Comparison of ENCODE assay signal across 19 cellular contexts in the genomic region with DNA sequence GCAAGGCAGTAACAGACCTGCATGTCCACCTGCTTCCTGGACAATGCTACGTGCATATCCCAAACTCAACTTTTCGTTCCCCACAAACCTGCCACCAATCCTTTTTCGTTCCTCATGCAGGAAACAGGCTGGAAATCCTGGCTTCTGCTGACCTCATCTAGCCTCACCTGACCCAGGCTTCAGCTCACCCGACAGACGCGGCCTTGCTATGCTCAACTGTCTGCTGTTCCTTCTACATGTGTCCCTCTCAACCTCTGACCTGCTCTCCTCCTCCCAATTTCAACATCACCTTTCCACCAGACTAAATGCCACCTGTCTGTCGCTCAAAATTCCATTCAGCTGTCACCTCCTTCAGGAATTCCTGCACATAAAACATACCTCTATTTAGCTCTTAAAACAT. TPM values are rescaled to one million over a fixed set of nuclear protein-coding genes. Genes with fewer than 3 reads are reported as not detected.
A peak's percentile ranks its signal among the peaks of the same experiment; 100 is the strongest.
DNase-seq lines count a peak whose midpoint lies in the region; ATAC-seq, FAIRE-seq and TF ChIP-seq lines count a peak whose summit lies in the region.
"Had no signal": no experiment of that assay in that cellular context is flagged by ENCODE, and none has a peak within 500 bp of the region (broad histone marks: within the 10 kb centered on the region; RNA-seq: fewer than 3 reads in every experiment).

No MANE protein-coding gene starts in this region.

- H2AFZ ChIP-seq in keratinocyte (ENCODE audit: control insufficient read depth, low read length), result no peak overlapping the region

- H3K4me1 Mint-ChIP-seq in CD8-positive, alpha-beta T cell (ENCODE audit: low read depth), result peaks cover 82% of the 10 kb centered on the region
- peaks cover 71% of the 10 kb centered on the region for H3K4me1 Mint-ChIP-seq in activated CD4-positive, alpha-beta memory T cell treated with anti-CD3 and anti-CD28 coated beads, Interleukin-2, amount 10 ng/mL, durations not matched to agents 7 days and 5 days

- peaks cover 73% of the 10 kb centered on the region for H3K36me3 Mint-ChIP-seq in CD8-positive, alpha-beta T cell
- H3K36me3 Mint-ChIP-seq in activated CD4-positive, alpha-beta memory T cell treated with anti-CD3 and anti-CD28 coated beads, Interleukin-2, amount 10 ng/mL, durations not matched to agents 7 days and 5 days (ENCODE audit: low read depth), result peaks cover 76% of the 10 kb centered on the region

- H3K9me3 Mint-ChIP-seq in CD8-positive, alpha-beta T cell, result no peaks in the 10 kb centered on the region
- no peaks in the 10 kb centered on the region for H3K9me3 Mint-ChIP-seq in activated CD4-positive, alpha-beta memory T cell treated with anti-CD3 and anti-CD28 coated beads, Interleukin-2, amount 10 ng/mL, durations not matched to agents 7 days and 5 days

- CTCF ChIA-PET in A673 (lab: Charles Lee), result no interaction called here
- CTCF ChIA-PET in CD8-positive, alpha-beta T cell (lab: Charles Lee), result interaction anchor here (0.8 to 1.0 kb wide), 4 partner anchors 13 to 28 kb away, joined by 3 to 5 read pairs (median 3); no protein-coding TSS in a partner anchor
- CTCF ChIA-PET in activated CD4-positive, alpha-beta memory T cell treated with anti-CD3 and anti-CD28 coated beads, Interleukin-2, amount 10 ng/mL, durations not matched to agents 7 days and 5 days (lab: Charles Lee), result interaction anchor here (1.3 kb wide), 1 partner anchor 43 kb away, joined by 3 read pairs; no protein-coding TSS in a partner anchor

- H3K4me1 ChIP-seq in A673 (ENCODE audit: insufficient read depth, low read length, poor library complexity, severe bottlenecking), result peaks cover 39% of the 10 kb centered on the region
- peaks cover 78% of the 10 kb centered on the region for H3K4me1 ChIP-seq in CD8-positive, alpha-beta T cell (ENCODE audit: insufficient read depth, low read length)
- H3K4me1 ChIP-seq in keratinocyte (ENCODE audit: control insufficient read depth, extremely low read depth, insufficient read depth, low read length), result peaks cover 15% of the 10 kb centered on the region

- DNase-seq in A673 (ENCODE audit: low spot score) (no peak), keratinocyte (ENCODE audit: low read depth, low spot score) (no peak), NCI-H187 treated with DMSO at 0.1 percent for 48 hours (lab: John Stamatoyannopoulos, UW) (no peak), COLO829 (ENCODE audit: low spot score) (no peak), GM10266 (ENCODE audit: extremely low spot score) (no peak), NCI-H2029 treated with DMSO at 0.1 percent for 48 hours (lab: John Stamatoyannopoulos, UW) (no peak)
- no peak for DNase-seq in CD8-positive, alpha-beta T cell
- DNase-seq in activated CD4-positive, alpha-beta memory T cell treated with anti-CD3 and anti-CD28 coated beads, Interleukin-2, amount 10 ng/mL, durations not matched to agents 7 days and 5 days, result no peak
- DNase-seq: glutamatergic neuron, kidney, mucosa of descending colon, NCI-H1930, NCI-H526, posterior cingulate gyrus had no signal

- no peak overlapping the region for H3K4me3 ChIP-seq in A673 (ENCODE audit: low read depth, low read length, poor library complexity, severe bottlenecking)
- H3K4me3 ChIP-seq in CD8-positive, alpha-beta T cell (ENCODE audit: low read depth, low read length), result no peak overlapping the region
- no peak overlapping the region for H3K4me3 ChIP-seq in keratinocyte (ENCODE audit: control insufficient read depth in 2 of 3, extremely low read depth in 1 of 3, insufficient read depth in 2 of 3, low read depth in 1 of 3, low read length in 3 of 3)
- H3K4me3 ChIP-seq: GM12878, mucosa of descending colon, thoracic aorta had no signal

- H3K79me2 ChIP-seq in keratinocyte (ENCODE audit: control insufficient read depth, insufficient read depth, low read length), result peaks cover 50% of the 10 kb centered on the region

- no peaks in the 10 kb centered on the region for H3K27me3 Mint-ChIP-seq in CD8-positive, alpha-beta T cell (ENCODE audit: low read depth)
- H3K27me3 Mint-ChIP-seq in activated CD4-positive, alpha-beta memory T cell treated with anti-CD3 and anti-CD28 coated beads, Interleukin-2, amount 10 ng/mL, durations not matched to agents 7 days and 5 days, result no peaks in the 10 kb centered on the region

- POLR2A ChIA-PET in A673 (lab: Charles Lee; ENCODE audit: low non-redundant PET), result no interaction called here
- POLR2A ChIA-PET in CD8-positive, alpha-beta T cell (lab: Charles Lee), result interaction anchor here (1.4 to 1.5 kb wide), 2 partner anchors 18 to 27 kb away, joined by 3 to 4 read pairs; no protein-coding TSS in a partner anchor
- POLR2A ChIA-PET in activated CD4-positive, alpha-beta memory T cell treated with anti-CD3 and anti-CD28 coated beads, Interleukin-2, amount 10 ng/mL, durations not matched to agents 7 days and 5 days (lab: Charles Lee), result interaction anchor here (0.9 to 1.5 kb wide), 4 partner anchors 12 to 43 kb away, joined by 3 to 4 read pairs (median 3); no protein-coding TSS in a partner anchor

- H3K27me3 ChIP-seq in A673 (replicated peaks; ENCODE audit: insufficient read depth, low read depth, low read length, poor library complexity), result no peaks in the 10 kb centered on the region
- H3K27me3 ChIP-seq in CD8-positive, alpha-beta T cell (ENCODE audit: insufficient read depth, low read length), result no peaks in the 10 kb centered on the region
- no peaks in the 10 kb centered on the region for H3K27me3 ChIP-seq in keratinocyte (ENCODE audit: control insufficient read depth, extremely low read depth, insufficient read depth, low read length)

- H4K20me1 ChIP-seq in keratinocyte (ENCODE audit: control insufficient read depth, extremely low read depth, insufficient read depth, low read length), result peaks cover 25% of the 10 kb centered on the region

- H3K27ac ChIP-seq in A673 (ENCODE audit: low read depth, low read length, poor library complexity, severe bottlenecking) (peak overlapping the region; percentile 49), keratinocyte (ENCODE audit: control insufficient read depth, insufficient read depth, low read length) (peak overlapping the region; percentile 30)
- no peak overlapping the region for H3K27ac ChIP-seq in CD8-positive, alpha-beta T cell (ENCODE audit: low read depth, low read length)
- H3K27ac ChIP-seq: epithelial cell of prostate, HL-60, thoracic aorta had no signal

- intact Hi-C loops in A673 (cut with micrococcal nuclease; ENCODE audit: unreplicated experiment), result no loop called here
- intact Hi-C loops in CD8-positive, alpha-beta T cell (cut with DNase I, micrococcal nuclease), result no loop called here

- no peaks in the 10 kb centered on the region for H3K9me3 ChIP-seq in A673 (ENCODE audit: low read depth, low read length, poor library complexity, severe bottlenecking)
- H3K9me3 ChIP-seq in CD8-positive, alpha-beta T cell (ENCODE audit: low read length), result no peaks in the 10 kb centered on the region
- no peaks in the 10 kb centered on the region for H3K9me3 ChIP-seq in keratinocyte (ENCODE audit: control insufficient read depth, low read depth, low read length)
- H3K9me3 ChIP-seq: mucosa of descending colon, thoracic aorta had no signal

- H3K36me3 ChIP-seq in A673 (ENCODE audit: insufficient read depth, low read length, poor library complexity, severe bottlenecking), result peaks cover 34% of the 10 kb centered on the region
- peaks cover 34% of the 10 kb centered on the region for H3K36me3 ChIP-seq in CD8-positive, alpha-beta T cell (ENCODE audit: insufficient read depth, low read length)
- peaks cover 18 to 62% of the 10 kb centered on the region in 2 experiments for H3K36me3 ChIP-seq in keratinocyte (ENCODE audit: control insufficient read depth in 2 of 2, extremely low read depth in 1 of 2, insufficient read depth in 2 of 2, low read length in 2 of 2)

- no peak for TF ChIP-seq CTCF in A673 (conservative IDR thresholded peaks at IDR 0.05; ENCODE audit: low read depth, low read length)
- TF ChIP-seq CTCF in CD8-positive, alpha-beta T cell (IDR thresholded peaks at IDR 0.05), result no peak
- TF ChIP-seq CTCF in keratinocyte (optimal IDR thresholded peaks at IDR 0.05 in 1 of 3, IDR thresholded peaks at IDR 0.05 in 1 of 3, conservative IDR thresholded peaks at IDR 0.05 in 1 of 3; ENCODE audit: extremely low read depth in 1 of 3, insufficient read depth in 2 of 3, low read length in 3 of 3), result no peak
- no peak for TF ChIP-seq CTCF in GM10266 (IDR thresholded peaks at IDR 0.05; ENCODE audit: control insufficient read depth, insufficient read depth, low read depth, missing control alignments)

- BruUV-seq in A673 (replicated peaks; lab: Mats Ljungman, UMichigan), result no TSS peak

- no peaks in the 10 kb centered on the region for H3K9me1 ChIP-seq in keratinocyte (ENCODE audit: control insufficient read depth, extremely low read depth, insufficient read depth, low read length)

- peak overlapping the region; percentile 36 for H3K4me3 Mint-ChIP-seq in CD8-positive, alpha-beta T cell
- H3K4me3 Mint-ChIP-seq in activated CD4-positive, alpha-beta memory T cell treated with anti-CD3 and anti-CD28 coated beads, Interleukin-2, amount 10 ng/mL, durations not matched to agents 7 days and 5 days, result no peak overlapping the region

- peak overlapping the region; percentile 88 for H3K27ac Mint-ChIP-seq in CD8-positive, alpha-beta T cell
- peak overlapping the region; percentile 44 for H3K27ac Mint-ChIP-seq in activated CD4-positive, alpha-beta memory T cell treated with anti-CD3 and anti-CD28 coated beads, Interleukin-2, amount 10 ng/mL, durations not matched to agents 7 days and 5 days

- no peak for FAIRE-seq in keratinocyte (lab: Jason Lieb, UNC)
- FAIRE-seq: GM12878, kidney had no signal

- dilution Hi-C loops in keratinocyte (cut with MboI; ENCODE audit: extremely low pct_ligation_motif_present, low sequenced_read_pairs), result no loop called here

- no peak overlapping the region for H3K9ac ChIP-seq in keratinocyte (ENCODE audit: control insufficient read depth, extremely low read depth, insufficient read depth, low read length)

- ATAC-seq in CD8-positive, alpha-beta T cell, result no peak
- ATAC-seq: Panc1 had no signal

- H3K4me2 ChIP-seq in keratinocyte (ENCODE audit: control insufficient read depth, extremely low read depth, insufficient read depth, low read depth, low read length), result no peak overlapping the region

RNA-seq across cellular contexts. Expression of a gene that starts 44.5 kb away (rescaled TPM):
- 155 and 159 TPM in 2 replicates for total RNA-seq in A673 (2021)
- total RNA-seq in CD8-positive, alpha-beta T cell, result 100 to 1,000 TPM; 355 to 369 TPM
- 100 to 1,000 TPM; 218 to 223 TPM for total RNA-seq in activated CD4-positive, alpha-beta memory T cell treated with anti-CD3 and anti-CD28 coated beads, Interleukin-2, amount 10 ng/mL, durations not matched to agents 7 days and 5 days
- polyA plus RNA-seq in keratinocyte, result 111 to 127 TPM (median 114 TPM) in 3 replicates
- 65.0 TPM for polyA plus RNA-seq in keratinocyte (2011; ENCODE audit: low read depth)
- polyA plus RNA-seq in keratinocyte (2011; cell fraction: cytosol; rRNA removed), result 125 and 145 TPM in 2 replicates
- 184 and 202 TPM in 2 replicates for polyA plus RNA-seq in keratinocyte (2011; cell fraction: nucleus; rRNA removed)
- polyA plus RNA-seq in keratinocyte (2012; ENCODE audit: low replicate concordance), result 54.3 and 83.4 TPM in 2 replicates
- polyA minus RNA-seq in keratinocyte, result 211 to 400 TPM (median 230 TPM) in 3 replicates
- 181 TPM for polyA minus RNA-seq in keratinocyte (2011; cell fraction: cytosol; rRNA and poly(A)+ RNA removed)
- 136 and 217 TPM in 2 replicates for polyA minus RNA-seq in keratinocyte (2011; cell fraction: nucleus; rRNA and poly(A)+ RNA removed)
